In the genomic region with DNA sequence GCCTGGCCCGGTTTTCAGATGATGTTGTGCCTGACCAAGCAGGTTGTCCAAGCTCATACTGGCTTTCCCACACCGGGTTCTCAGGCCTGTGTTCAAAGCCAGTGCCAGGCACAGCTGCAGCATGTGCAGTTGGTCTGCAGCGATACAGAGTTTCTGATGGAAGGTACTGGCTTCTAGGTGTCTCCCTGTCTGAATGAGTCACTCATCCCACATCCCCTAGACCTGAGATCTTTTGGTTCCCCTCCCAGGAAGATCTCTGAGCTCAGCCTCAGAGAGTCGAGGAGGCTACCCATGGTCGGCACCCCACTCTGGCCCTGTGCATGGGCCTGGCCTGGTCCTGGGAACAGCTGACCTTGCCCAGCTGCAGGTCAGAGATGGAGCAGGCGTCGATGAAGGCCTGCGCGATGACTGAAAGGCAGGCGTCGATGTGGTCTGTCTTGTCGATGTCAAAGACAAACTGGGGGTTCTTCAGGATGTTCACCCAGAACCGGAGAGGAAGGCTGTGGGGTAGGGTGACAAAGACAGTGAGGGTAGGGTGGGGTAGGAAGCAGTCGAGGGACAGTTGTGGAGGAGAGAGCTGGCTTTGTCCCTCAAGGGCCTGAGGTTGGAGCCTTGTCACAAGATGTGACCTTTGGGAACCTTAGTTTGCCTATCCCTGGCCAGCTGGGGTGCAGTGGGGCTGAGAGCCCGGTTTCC, we compare ENCODE assay signal across 10 cellular contexts. TPM values are rescaled to one million over a fixed set of nuclear protein-coding genes. Genes with fewer than 3 reads are reported as not detected.
DNase-seq lines count a peak whose midpoint lies in the region; ATAC-seq and TF ChIP-seq lines count a peak whose summit lies in the region.
"Had no signal": no experiment of that assay in that cellular context is flagged by ENCODE, and none has a peak within 500 bp of the region (broad histone marks: within the 10 kb centered on the region; RNA-seq: fewer than 3 reads in every experiment).

No MANE protein-coding gene starts in this region.

- H3K4me3 Mint-ChIP-seq in activated CD4-positive, alpha-beta memory T cell treated with anti-CD3 and anti-CD28 coated beads, Interleukin-2, amount 10 ng/mL, durations not matched to agents 7 days and 5 days = no peak overlapping the region
- no peak overlapping the region for H3K4me3 Mint-ChIP-seq in activated CD4-positive, alpha-beta memory T cell treated with anti-CD3 and anti-CD28 coated beads for 36 hours
- H3K4me3 Mint-ChIP-seq: activated B cell treated with CpG ODN at 0.5 μM for 24 hours; activated naive CD8-positive, alpha-beta T cell had no signal

- 79 to 86% (median 82%) methylated on average over 13 to 15 of the region's 15 CpGs for WGBS in adrenal gland, 4 donors
- WGBS in mesenchymal stem cell = 81% methylated on average over 15 of the region's 15 CpGs

- H3K14ac ChIP-seq in mesenchymal stem cell (ENCODE audit: low read length in 2 of 2) = peak overlapping the region in 1 of 2 experiments; percentile 87

- H2AFZ ChIP-seq in mesenchymal stem cell (ENCODE audit: low read depth, low read length) = no peak overlapping the region

- H3K9ac ChIP-seq in mesenchymal stem cell (ENCODE audit: low read length) = peak overlapping the region; percentile 42

- intact Hi-C loops in activated CD4-positive, alpha-beta memory T cell treated with anti-CD3 and anti-CD28 coated beads for 36 hours (cut with micrococcal nuclease) = no loop called here
- intact Hi-C loops in adrenal gland (cut with DNase I) = no loop called here
- intact Hi-C loops in tibial artery (cut with DNase I; ENCODE audit: low total_unique reads) = loop anchor here (5.0 kb wide), 2 partner anchors 44 to 66 kb away; no protein-coding TSS in a partner anchor

- H4K91ac ChIP-seq in mesenchymal stem cell (ENCODE audit: low read length) = peak overlapping the region; percentile 96

- no peaks in the 10 kb centered on the region for H3K36me3 Mint-ChIP-seq in activated CD4-positive, alpha-beta memory T cell treated with anti-CD3 and anti-CD28 coated beads, Interleukin-2, amount 10 ng/mL, durations not matched to agents 7 days and 5 days (ENCODE audit: low read depth)
- no peaks in the 10 kb centered on the region for H3K36me3 Mint-ChIP-seq in activated CD4-positive, alpha-beta memory T cell treated with anti-CD3 and anti-CD28 coated beads for 36 hours
- H3K36me3 Mint-ChIP-seq: activated naive CD8-positive, alpha-beta T cell had no signal

- no peak for TF ChIP-seq POLR2A in adrenal gland (IDR thresholded peaks at IDR 0.05)

- ATAC-seq in GM18867 (IDR thresholded peaks at IDR 0.05; ENCODE audit: unreplicated experiment) (no peak), HG02938 (IDR thresholded peaks at IDR 0.05; ENCODE audit: unreplicated experiment) (no peak), GM19351 (IDR thresholded peaks at IDR 0.05; ENCODE audit: unreplicated experiment) (no peak)

- H2BK12ac ChIP-seq in mesenchymal stem cell (ENCODE audit: low read length in 2 of 2) = peak overlapping the region; percentile 93 to 94

- H3K27ac ChIP-seq in adrenal gland (peak overlapping the region in 3 of 5 donors; percentile 80 to 93 (median 88)), mesenchymal stem cell (ENCODE audit: low read length, poor library complexity, severe bottlenecking) (peak overlapping the region; percentile 65), tibial artery (peak overlapping the region; percentile 86 to 90)

- peak overlapping the region; percentile 85 for H2BK120ac ChIP-seq in mesenchymal stem cell (ENCODE audit: low read depth, low read length)

- H3K4me1 ChIP-seq in adrenal gland (replicated peaks in 1 of 2) (peaks cover 37 to 59% of the 10 kb centered on the region in 2 donors), mesenchymal stem cell (ENCODE audit: control insufficient read depth, insufficient read depth, low read depth, low read length) (peaks cover 72% of the 10 kb centered on the region), tibial artery (peaks cover 12 to 98% (median 78%) of the 10 kb centered on the region in 4 donors)

- H3K27me3 ChIP-seq in adrenal gland (no peaks in the 10 kb centered on the region), mesenchymal stem cell (ENCODE audit: control insufficient read depth in 1 of 2, insufficient read depth in 1 of 2, low read length in 2 of 2) (no peaks in the 10 kb centered on the region), tibial artery (no peaks in the 10 kb centered on the region)

- H2BK15ac ChIP-seq in mesenchymal stem cell (ENCODE audit: low read depth, poor library complexity, severe bottlenecking) = peak overlapping the region; percentile 76

- peaks cover 4% of the 10 kb centered on the region for H3K79me1 ChIP-seq in mesenchymal stem cell (replicated peaks; ENCODE audit: low read length, poor library complexity, severe bottlenecking)

- H3K4ac ChIP-seq in mesenchymal stem cell (ENCODE audit: low read depth in 1 of 2, low read length in 2 of 2) = peak overlapping the region; percentile 82 to 90

- peak overlapping the region; percentile 93 for H2AK5ac ChIP-seq in mesenchymal stem cell (ENCODE audit: low read length, severe bottlenecking)

- CTCF ChIA-PET in activated CD4-positive, alpha-beta memory T cell treated with anti-CD3 and anti-CD28 coated beads, Interleukin-2, amount 10 ng/mL, durations not matched to agents 7 days and 5 days (lab: Charles Lee) = interaction anchor here (0.6 to 1.4 kb wide), 2 partner anchors 47 to 68 kb away, joined by 3 to 5 read pairs; no protein-coding TSS in a partner anchor
- CTCF ChIA-PET in activated CD4-positive, alpha-beta memory T cell treated with anti-CD3 and anti-CD28 coated beads for 36 hours (lab: Charles Lee) = interaction anchor here (1.9 kb wide), 1 partner anchor 68 kb away, joined by 6 read pairs; no protein-coding TSS in a partner anchor

- H3K9me3 ChIP-seq in adrenal gland (replicated peaks in 1 of 3) (no peaks in the 10 kb centered on the region), mesenchymal stem cell (ENCODE audit: control insufficient read depth, low read length) (no peaks in the 10 kb centered on the region), tibial artery (no peaks in the 10 kb centered on the region)

- TF ChIP-seq CTCF in adrenal gland (IDR thresholded peaks at IDR 0.05) (no peak), tibial artery (IDR thresholded peaks at IDR 0.05) (no peak)

- peak overlapping the region; percentile 25 for H3K4me2 ChIP-seq in mesenchymal stem cell (ENCODE audit: low read length, poor library complexity, severe bottlenecking)

- H3K36me3 ChIP-seq in adrenal gland (replicated peaks in 1 of 2) = peaks cover 0 to 55% of the 10 kb centered on the region in 2 donors
- H3K36me3 ChIP-seq in mesenchymal stem cell (ENCODE audit: control insufficient read depth in 1 of 2, insufficient read depth in 2 of 2, low read depth in 1 of 2, low read length in 2 of 2) = peaks cover 66 to 70% of the 10 kb centered on the region in 2 experiments
- peaks cover 23 to 52% (median 34%) of the 10 kb centered on the region in 3 donors for H3K36me3 ChIP-seq in tibial artery

- peaks cover 10% of the 10 kb centered on the region for H3K27me3 Mint-ChIP-seq in activated CD4-positive, alpha-beta memory T cell treated with anti-CD3 and anti-CD28 coated beads, Interleukin-2, amount 10 ng/mL, durations not matched to agents 7 days and 5 days
- no peaks in the 10 kb centered on the region for H3K27me3 Mint-ChIP-seq in activated CD4-positive, alpha-beta memory T cell treated with anti-CD3 and anti-CD28 coated beads for 36 hours
- H3K27me3 Mint-ChIP-seq: activated naive CD8-positive, alpha-beta T cell had no signal

- no peak overlapping the region for H3K4me3 ChIP-seq in adrenal gland
- no peak overlapping the region for H3K4me3 ChIP-seq in mesenchymal stem cell (ENCODE audit: insufficient read depth in 1 of 2, low read depth in 1 of 2, low read length in 2 of 2)
- no peak overlapping the region for H3K4me3 ChIP-seq in tibial artery

- H3K27ac Mint-ChIP-seq in activated CD4-positive, alpha-beta memory T cell treated with anti-CD3 and anti-CD28 coated beads, Interleukin-2, amount 10 ng/mL, durations not matched to agents 7 days and 5 days = peak overlapping the region; percentile 65
- H3K27ac Mint-ChIP-seq in activated CD4-positive, alpha-beta memory T cell treated with anti-CD3 and anti-CD28 coated beads for 36 hours = no peak overlapping the region
- H3K27ac Mint-ChIP-seq: activated B cell treated with CpG ODN at 0.5 μM for 24 hours; activated naive CD8-positive, alpha-beta T cell had no signal

- H3K4me1 Mint-ChIP-seq in activated CD4-positive, alpha-beta memory T cell treated with anti-CD3 and anti-CD28 coated beads, Interleukin-2, amount 10 ng/mL, durations not matched to agents 7 days and 5 days = peaks cover 28% of the 10 kb centered on the region
- H3K4me1 Mint-ChIP-seq in activated CD4-positive, alpha-beta memory T cell treated with anti-CD3 and anti-CD28 coated beads for 36 hours (ENCODE audit: low read depth) = peaks cover 5% of the 10 kb centered on the region

- peak overlapping the region in 1 of 2 experiments; percentile 38 for H3K23ac ChIP-seq in mesenchymal stem cell (ENCODE audit: low read length in 2 of 2)

- H3K18ac ChIP-seq in mesenchymal stem cell (ENCODE audit: low read depth in 1 of 2, low read length in 2 of 2) = peak overlapping the region; percentile 74 to 94

- no peak for DNase-seq in activated CD4-positive, alpha-beta memory T cell treated with anti-CD3 and anti-CD28 coated beads, Interleukin-2, amount 10 ng/mL, durations not matched to agents 7 days and 5 days
- DNase-seq in activated CD4-positive, alpha-beta memory T cell treated with anti-CD3 and anti-CD28 coated beads for 36 hours = no peak
- DNase-seq in adrenal gland = no peak
- no peak for DNase-seq in mesenchymal stem cell
- DNase-seq in tibial artery = no peak
- DNase-seq: activated B cell treated with CpG ODN at 0.5 μM for 24 hours had no signal

- no peaks in the 10 kb centered on the region for H3K9me3 Mint-ChIP-seq in activated CD4-positive, alpha-beta memory T cell treated with anti-CD3 and anti-CD28 coated beads, Interleukin-2, amount 10 ng/mL, durations not matched to agents 7 days and 5 days
- H3K9me3 Mint-ChIP-seq in activated CD4-positive, alpha-beta memory T cell treated with anti-CD3 and anti-CD28 coated beads for 36 hours = no peaks in the 10 kb centered on the region
- H3K9me3 Mint-ChIP-seq: activated B cell treated with CpG ODN at 0.5 μM for 24 hours had no signal

- POLR2A ChIA-PET in activated CD4-positive, alpha-beta memory T cell treated with anti-CD3 and anti-CD28 coated beads, Interleukin-2, amount 10 ng/mL, durations not matched to agents 7 days and 5 days (lab: Charles Lee) = interaction anchor here (0.9 to 2.2 kb wide), 2 partner anchors 10 to 18 kb away, joined by 3 to 11 read pairs; no protein-coding TSS in a partner anchor
- POLR2A ChIA-PET in activated CD4-positive, alpha-beta memory T cell treated with anti-CD3 and anti-CD28 coated beads for 36 hours (lab: Charles Lee) = no interaction called here

- H2BK5ac ChIP-seq in mesenchymal stem cell (ENCODE audit: low read depth, low read length, poor library complexity, severe bottlenecking) = peak overlapping the region; percentile 71

- H4K8ac ChIP-seq in mesenchymal stem cell (ENCODE audit: low read length) = peak overlapping the region; percentile 96

RNA-seq across cellular contexts. Expression of gene H1-8, which starts 15.2 kb away (rescaled TPM):
- not detected for total RNA-seq in activated CD4-positive, alpha-beta memory T cell treated with anti-CD3 and anti-CD28 coated beads, Interleukin-2, amount 10 ng/mL, durations not matched to agents 7 days and 5 days
- total RNA-seq in activated CD4-positive, alpha-beta memory T cell treated with anti-CD3 and anti-CD28 coated beads for 36 hours = not detected
- total RNA-seq in adrenal gland = not detected
- polyA plus RNA-seq in adrenal gland = not detected
- polyA plus RNA-seq in mesenchymal stem cell (2013, experiment 1 of 2) = not detected
- polyA plus RNA-seq in mesenchymal stem cell (2013, experiment 2 of 2) = not detected
- total RNA-seq: activated B cell treated with CpG ODN at 0.5 μM for 24 hours had no signal

RNA-seq across cellular contexts. Expression of gene RHO, which starts 29.8 kb away (rescaled TPM):
- total RNA-seq in activated CD4-positive, alpha-beta memory T cell treated with anti-CD3 and anti-CD28 coated beads, Interleukin-2, amount 10 ng/mL, durations not matched to agents 7 days and 5 days = not detected
- not detected for total RNA-seq in activated CD4-positive, alpha-beta memory T cell treated with anti-CD3 and anti-CD28 coated beads for 36 hours
- total RNA-seq in adrenal gland = not detected
- polyA plus RNA-seq in adrenal gland = not detected
- not detected for polyA plus RNA-seq in mesenchymal stem cell (2013, experiment 1 of 2)
- polyA plus RNA-seq in mesenchymal stem cell (2013, experiment 2 of 2) = not detected
- total RNA-seq: activated B cell treated with CpG ODN at 0.5 μM for 24 hours had no signal

RNA-seq across cellular contexts. Expression of gene PLXND1, which starts 48.3 kb away (rescaled TPM):
- total RNA-seq in activated CD4-positive, alpha-beta memory T cell treated with anti-CD3 and anti-CD28 coated beads, Interleukin-2, amount 10 ng/mL, durations not matched to agents 7 days and 5 days = 10 to 100 TPM; 13.4 to 18.0 TPM
- 1 to 10 TPM; 7.2 to 8.6 TPM for total RNA-seq in activated CD4-positive, alpha-beta memory T cell treated with anti-CD3 and anti-CD28 coated beads for 36 hours
- 100 to 1,000 TPM; 101 to 191 (median 149) TPM for total RNA-seq in adrenal gland
- 100 to 1,000 TPM in 2 of 3 donors, 10 to 100 TPM in 1; 41.2 to 370 (median 130) TPM for polyA plus RNA-seq in adrenal gland
- polyA plus RNA-seq in mesenchymal stem cell (2013, experiment 1 of 2) = 288 TPM
- 288 TPM for polyA plus RNA-seq in mesenchymal stem cell (2013, experiment 2 of 2)

Comparison
In these comparisons a context has a peak if more than half of its experiments do, and no peak if none do; other contexts are left out.
1. RNA of gene PLXND1, which starts 48.3 kb away (total RNA-seq): 101 to 191 TPM in adrenal gland; 13.4 to 18.0 TPM in activated CD4-positive, alpha-beta memory T cell treated with anti-CD3 and anti-CD28 coated beads, Interleukin-2, amount 10 ng/mL, durations not matched to agents 7 days and 5 days and 7.2 to 8.6 TPM in activated CD4-positive, alpha-beta memory T cell treated with anti-CD3 and anti-CD28 coated beads for 36 hours; every median in the first group is over 4 times any median in the second.
2. Peak in every context shown above with its lines, with median percentiles within 50 percentile points of each other: H3K27ac ChIP-seq.